ENCODE assay signal across 1 cellular context in genomic region chr16:11308493-11309283, GRCh38.
A peak's percentile ranks its signal among the peaks of the same experiment; 100 is the strongest.
TF ChIP-seq lines count a peak whose summit lies in the region.

No MANE protein-coding gene starts in this region.

TF ChIP-seq in HepG2, 621 proteins besides CTCF, POLR2A, EP300 and RAD21 (continued from another document and continues in another):
- TF ChIP-seq ZNF512B (CRISPR knock-in tag; IDR thresholded peaks at IDR 0.05; ENCODE audit: borderline replicate concordance) (0 out of 2 replicates have a peak, but pooled peaks have one; percentile 86), ZNF503 (CRISPR knock-in tag; IDR thresholded peaks at IDR 0.05) (no peak; the same call in 1 of the 2 replicates), SOX6 (IDR thresholded peaks at IDR 0.05) (no peak), SOX6 (CRISPR knock-in tag; IDR thresholded peaks at IDR 0.05) (no peak), ZNF264 (CRISPR knock-in tag; IDR thresholded peaks at IDR 0.05) (no peak), NFYB (CRISPR knock-in tag; IDR thresholded peaks at IDR 0.05) (no peak; the same call in 1 of the 2 replicates), SP140L (CRISPR knock-in tag; IDR thresholded peaks at IDR 0.05; ENCODE audit: borderline replicate concordance) (no peak), ZNF484 (CRISPR knock-in tag; IDR thresholded peaks at IDR 0.05; ENCODE audit: borderline replicate concordance, low read depth) (no peak), MATR3 (CRISPR knock-in tag; IDR thresholded peaks at IDR 0.05) (no peak), ZNF138 (CRISPR knock-in tag; IDR thresholded peaks at IDR 0.05; ENCODE audit: low read depth) (peak; percentile 77; the same call in 1 of the 2 replicates), ZNF281 (CRISPR knock-in tag; IDR thresholded peaks at IDR 0.05; ENCODE audit: borderline replicate concordance) (peak; percentile 70; the same call in 1 of the 2 replicates), ZNF253 (CRISPR knock-in tag; IDR thresholded peaks at IDR 0.05; ENCODE audit: borderline replicate concordance) (no peak), ZNF75D (CRISPR knock-in tag; IDR thresholded peaks at IDR 0.05; ENCODE audit: borderline replicate concordance) (no peak), MTA1 (CRISPR knock-in tag; IDR thresholded peaks at IDR 0.05; ENCODE audit: borderline replicate concordance) (peak; percentile 90; the same call in 1 of the 2 replicates), CREB3 (CRISPR knock-in tag; IDR thresholded peaks at IDR 0.05) (no peak), AFF4 (CRISPR knock-in tag; IDR thresholded peaks at IDR 0.05) (no peak), ZNF12 (CRISPR knock-in tag; IDR thresholded peaks at IDR 0.05) (0 out of 2 replicates have a peak, but pooled peaks have one; percentile 41), ZSCAN20 (CRISPR knock-in tag; IDR thresholded peaks at IDR 0.05; ENCODE audit: borderline replicate concordance) (0 out of 2 replicates have a peak, but pooled peaks have one; percentile 4), ZNF644 (CRISPR knock-in tag; IDR thresholded peaks at IDR 0.05; ENCODE audit: low read depth) (peak; percentile 31; the same call in 1 of the 2 replicates), GLI4 (CRISPR knock-in tag; IDR thresholded peaks at IDR 0.05; ENCODE audit: borderline replicate concordance) (peak; percentile 71; the same call in 1 of the 2 replicates), HOXA3 (CRISPR knock-in tag; IDR thresholded peaks at IDR 0.05) (peak; percentile 63), KLF13 (CRISPR knock-in tag; IDR thresholded peaks at IDR 0.05) (peak; percentile 13; the same call in 1 of the 2 replicates), HNRNPL (IDR thresholded peaks at IDR 0.05; ENCODE audit: low read depth, low read length) (peak; percentile 98), ZNF569 (CRISPR knock-in tag; IDR thresholded peaks at IDR 0.05; ENCODE audit: borderline replicate concordance) (0 out of 2 replicates have a peak, but pooled peaks have one; percentile 14), ZNF746 (CRISPR knock-in tag; IDR thresholded peaks at IDR 0.05) (0 out of 2 replicates have a peak, but pooled peaks have one; percentile 64), FOXO4 (CRISPR knock-in tag; conservative IDR thresholded peaks at IDR 0.05) (no peak), ZBTB42 (CRISPR knock-in tag; IDR thresholded peaks at IDR 0.05) (peak; percentile 52; the same call in 1 of the 2 replicates), FLYWCH1 (CRISPR knock-in tag; IDR thresholded peaks at IDR 0.05) (no peak), HIVEP1 (CRISPR knock-in tag; IDR thresholded peaks at IDR 0.05) (no peak), TMF1 (CRISPR knock-in tag; IDR thresholded peaks at IDR 0.05; ENCODE audit: low read depth) (no peak; the same call in 1 of the 2 replicates), JUNB (CRISPR knock-in tag; IDR thresholded peaks at IDR 0.05; ENCODE audit: borderline replicate concordance) (no peak), ZNF407 (CRISPR knock-in tag; IDR thresholded peaks at IDR 0.05; ENCODE audit: not compliant biosample characterization) (peak; percentile 56), ZNF772 (CRISPR knock-in tag; IDR thresholded peaks at IDR 0.05) (no peak), DRAP1 (CRISPR knock-in tag; IDR thresholded peaks at IDR 0.05) (peak; percentile 64; the same call in 1 of the 2 replicates), ZFP41 (CRISPR knock-in tag; IDR thresholded peaks at IDR 0.05; ENCODE audit: borderline replicate concordance) (no peak), AHR (CRISPR knock-in tag; IDR thresholded peaks at IDR 0.05) (peak; percentile 71)
